Comparison of ENCODE assay signal across 24 cellular contexts in the genomic region with DNA sequence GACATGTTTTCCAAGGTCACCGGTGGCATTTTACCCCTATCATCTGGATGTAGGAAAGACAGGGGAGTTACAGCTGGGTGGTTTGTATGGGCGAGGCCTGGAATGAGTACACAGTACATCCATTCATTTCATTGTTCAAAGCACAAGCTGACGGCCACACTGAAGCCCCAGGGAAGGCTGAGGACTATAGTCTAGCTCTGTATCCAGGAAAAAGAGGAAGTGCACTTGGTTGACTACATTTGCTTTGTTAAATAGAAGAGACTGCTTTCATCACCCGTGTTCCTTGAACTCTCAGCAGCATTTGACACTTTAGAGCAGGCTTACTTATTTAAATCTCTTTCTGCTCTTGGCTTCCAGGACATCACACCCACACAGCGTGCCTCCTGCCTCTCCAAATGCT.
DNase-seq lines count a peak whose midpoint lies in the region; TF ChIP-seq lines count a peak whose summit lies in the region.
"Had no signal": no experiment of that assay in that cellular context is flagged by ENCODE, and none has a peak within 500 bp of the region (broad histone marks: within the 10 kb centered on the region; RNA-seq: fewer than 3 reads in every experiment).

No MANE protein-coding gene starts in this region.

- TF ChIP-seq CTCF in foreskin fibroblast (IDR thresholded peaks at IDR 0.05; ENCODE audit: low read depth, low read length) = no peak

- no peak overlapping the region for H3K4me3 ChIP-seq in foreskin fibroblast (ENCODE audit: low read depth in 1 of 2, low read length in 2 of 2)
- H3K4me3 ChIP-seq: dorsolateral prefrontal cortex, heart left ventricle, right atrium auricular region, SJCRH30, tibial nerve had no signal

- DNase-seq in NCI-H1417 (lab: John Stamatoyannopoulos, UW) (peak in 2 of 3 experiments; percentile 8 to 60), NCI-H1417 treated with DMSO at 0.1 percent for 48 hours (lab: John Stamatoyannopoulos, UW) (no peak), NCI-H146 treated with DMSO at 0.1 percent for 48 hours (lab: John Stamatoyannopoulos, UW; ENCODE audit: unreplicated experiment) (peak; percentile 26), SKM-1 (lab: John Stamatoyannopoulos, UW; ENCODE audit: unreplicated experiment) (peak; percentile 9), pons (ENCODE audit: low spot score) (peak; percentile 45), kidney tubule cell (ENCODE audit: low spot score) (no peak), foreskin fibroblast (no peak), amniotic stem cell (lab: John Stamatoyannopoulos, UW) (no peak)
- DNase-seq: 8988T; activated CD4-positive, alpha-beta T cell treated with anti-CD3 and anti-CD28 coated beads, Interleukin-2, amount 10 ng/mL, durations not matched to agents 7 days and 5 days; activated CD8-positive, alpha-beta memory T cell treated with anti-CD3 and anti-CD28 coated beads, Interleukin-2, amount 10 ng/mL, durations not matched to agents 7 days and 5 days; dorsolateral prefrontal cortex; H9; heart left ventricle; left colon; mesendoderm; NCI-H1048; NCI-H524 treated with DMSO at 0.1 percent for 48 hours; PC-3; stimulated activated CD4-positive, alpha-beta T cell treated with anti-CD3 and anti-CD28 coated beads, Interleukin-12 subunit alpha, Interleukin-12 subunit beta, amount 100 ng/mL, for 4 hours; stimulated activated CD4-positive, alpha-beta T cell treated with anti-CD3 and anti-CD28 coated beads, Interleukin-4, amount 100 ng/mL, for 4 hours had no signal

Comparison
In these comparisons a context has a peak if more than half of its experiments do, and no peak if none do; other contexts are left out.
1. DNase-seq: peak in NCI-H1417 (2 of 3), NCI-H146 treated with DMSO at 0.1 percent for 48 hours (single experiment), SKM-1 (single experiment) and pons (single experiment); none in NCI-H1417 treated with DMSO at 0.1 percent for 48 hours (single experiment), kidney tubule cell (single experiment), foreskin fibroblast (0 of 2) and amniotic stem cell (single experiment).